In the genomic region with DNA sequence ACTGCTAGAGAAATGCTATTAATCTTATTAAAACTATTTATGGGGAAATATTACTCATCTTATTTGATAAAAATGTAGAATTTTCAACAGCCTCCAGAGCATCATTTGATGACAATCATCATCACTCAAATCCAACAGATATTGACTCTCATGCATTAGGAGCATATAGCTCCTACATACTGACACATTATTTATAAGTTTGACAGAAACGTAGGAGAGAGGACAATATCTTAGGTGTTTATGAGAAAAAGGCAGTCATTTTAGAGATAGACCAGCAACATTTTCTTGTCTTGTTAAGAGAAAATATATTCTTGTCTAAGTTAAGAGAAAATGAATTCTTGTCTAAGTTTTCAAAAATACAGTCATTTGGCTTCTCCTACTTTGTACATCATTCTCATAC, we compare ENCODE assay signal across 8 cellular contexts.
"Had no signal": no experiment of that assay in that cellular context is flagged by ENCODE, and none has a peak within 500 bp of the region (broad histone marks: within the 10 kb centered on the region; RNA-seq: fewer than 3 reads in every experiment).

No MANE protein-coding gene starts in this region.

- H3K4me3 ChIP-seq: GM23248, GM23338, HAP-1 had no signal

- H3K4me2 ChIP-seq: GM23338 had no signal

- H3K27ac ChIP-seq: GM23248 had no signal

- H3K9me3 ChIP-seq: HAP-1 had no signal

- H2AFZ ChIP-seq: GM23248, GM23338 had no signal

- H3K36me3 ChIP-seq: HAP-1 had no signal

- DNase-seq: GM23248, GOT3, H7, H9, HCEC 1CT, HFFc6 had no signal

- H3K9ac ChIP-seq: GM23248 had no signal
